In the genomic region with DNA sequence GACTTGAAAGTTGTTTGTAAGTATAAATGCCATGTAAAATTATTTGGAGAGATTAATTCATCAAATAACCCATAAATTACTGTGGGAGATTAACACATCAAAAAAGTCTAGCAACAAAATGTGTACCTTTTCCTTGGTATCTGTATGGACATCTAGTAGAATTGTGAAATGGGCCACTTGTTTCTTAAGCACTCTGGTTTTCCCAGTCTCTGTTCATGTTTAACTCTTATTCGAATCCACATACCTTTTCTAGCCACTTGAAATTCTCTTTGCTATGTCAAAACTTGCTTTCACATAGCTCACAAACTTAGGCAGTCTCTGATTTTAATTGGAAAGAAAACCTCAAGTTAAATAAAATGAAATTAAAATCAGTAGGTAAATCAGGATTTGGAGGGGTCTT, we compare ENCODE assay signal across 39 cellular contexts.
"Had no signal": no experiment of that assay in that cellular context is flagged by ENCODE, and none has a peak within 500 bp of the region (broad histone marks: within the 10 kb centered on the region; RNA-seq: fewer than 3 reads in every experiment).

No MANE protein-coding gene starts in this region.

- H3K36me3 ChIP-seq: adrenal gland, ascending aorta, brain microvascular endothelial cell, breast epithelium, cardiac muscle cell had no signal

- ATAC-seq: activated naive CD4-positive, alpha-beta T cell treated with anti-CD3 and anti-CD28 coated beads, Interleukin-2, amount 50 U/mL, for 72 hours; activated naive CD8-positive, alpha-beta T cell treated with anti-CD3 and anti-CD28 coated beads, Interleukin-2, amount 50 U/mL, for 24 hours; activated T-cell treated with anti-CD3 and anti-CD28 coated beads, Interleukin-2, amount 50 U/mL, for 4 hours; activated T-cell treated with anti-CD3 and anti-CD28 coated beads, Interleukin-2, amount 50 U/mL, for 72 hours; activated T-helper 17 cell treated with anti-CD3 and anti-CD28 coated beads, Interleukin-2, amount 50 U/mL, for 72 hours; body of pancreas had no signal

- H3K4me3 Mint-ChIP-seq: activated naive CD4-positive, alpha-beta T cell treated with anti-CD3 and anti-CD28 coated beads for 36 hours; activated naive CD4-positive, alpha-beta T cell treated with anti-CD3 and anti-CD28 coated beads, Interleukin-2, amount 10 ng/mL, durations not matched to agents 7 days and 5 days; activated naive CD4-positive, alpha-beta T cell treated with anti-CD3 and anti-CD28 coated beads, Interleukin-2, amount 50 U/mL, for 24 hours; activated naive CD8-positive, alpha-beta T cell; activated naive CD8-positive, alpha-beta T cell treated with anti-CD3 and anti-CD28 coated beads for 36 hours; activated naive CD8-positive, alpha-beta T cell treated with anti-CD3 and anti-CD28 coated beads, Interleukin-2, amount 10 ng/mL, durations not matched to agents 7 days and 5 days; activated naive CD8-positive, alpha-beta T cell treated with anti-CD3 and anti-CD28 coated beads, Interleukin-2, amount 50 U/mL, for 24 hours; activated T-cell treated with anti-CD3 and anti-CD28 coated beads, Interleukin-2, amount 50 U/mL, for 24 hours; activated T-cell treated with anti-CD3 and anti-CD28 coated beads, Interleukin-2, amount 50 U/mL, for 4 hours; activated T-cell treated with anti-CD3 and anti-CD28 coated beads, Interleukin-2, amount 50 U/mL, for 72 hours; activated T-helper 1 cell treated with anti-CD3 and anti-CD28 coated beads, Interleukin-12 subunit alpha, Interleukin-12 subunit beta, Interleukin-2, Interleukin-4 antibody, amounts not matched to agents 30 ng/mL and 10 ng/mL and 1 ng/mL, durations not matched to agents 14 hours and 24 hours and 36 hours; activated T-helper 17 cell treated with anti-CD3 and anti-CD28 coated beads, Interleukin-2, amount 50 U/mL, for 72 hours; brain; central memory CD8-positive, alpha-beta T cell had no signal

- DNase-seq: activated effector memory CD4-positive, alpha-beta T cell treated with anti-CD3 and anti-CD28 coated beads, Interleukin-2, amount 50 U/mL, for 16 hours; activated effector memory CD4-positive, alpha-beta T cell treated with Interleukin-2 at 50 U/mL for 16 hours; activated gamma-delta T cell; activated gamma-delta T cell treated with Interleukin-2 at 50 U/mL for 16 hours; activated naive CD4-positive, alpha-beta T cell; activated naive CD4-positive, alpha-beta T cell treated with anti-CD3 and anti-CD28 coated beads for 36 hours; activated naive CD4-positive, alpha-beta T cell treated with anti-CD3 and anti-CD28 coated beads, Interleukin-2, amount 10 ng/mL, durations not matched to agents 7 days and 5 days; activated naive CD4-positive, alpha-beta T cell treated with anti-CD3 and anti-CD28 coated beads, Interleukin-2, amount 50 U/mL, for 16 hours; activated naive CD4-positive, alpha-beta T cell treated with Interleukin-2 at 50 U/mL for 16 hours; activated naive CD8-positive, alpha-beta T cell treated with anti-CD3 and anti-CD28 coated beads for 36 hours; activated naive CD8-positive, alpha-beta T cell treated with anti-CD3 and anti-CD28 coated beads, Interleukin-2, amount 10 ng/mL, durations not matched to agents 7 days and 5 days; activated naive CD8-positive, alpha-beta T cell treated with anti-CD3 and anti-CD28 coated beads, Interleukin-2, amount 50 U/mL, for 24 hours; activated T-cell treated with anti-CD3 and anti-CD28 coated beads for 4 hours; activated T-cell treated with anti-CD3 and anti-CD28 coated beads, Interleukin-2, amount 50 U/mL, for 1 hour; activated T-cell treated with anti-CD3 and anti-CD28 coated beads, Interleukin-2, amount 50 U/mL, for 24 hours; activated T-cell treated with anti-CD3 and anti-CD28 coated beads, Interleukin-2, amount 50 U/mL, for 4 hours; activated T-cell treated with anti-CD3 and anti-CD28 coated beads, Interleukin-2, amount 50 U/mL, for 48 hours; activated T-cell treated with anti-CD3 and anti-CD28 coated beads, Interleukin-2, amount 50 U/mL, for 72 hours; adrenal gland; amniotic stem cell; amygdala; anterior cingulate cortex; aorta; body of pancreas; brain microvascular endothelial cell; caudate nucleus; central memory CD4-positive, alpha-beta T cell; cerebellar nuclear complex had no signal

- H3K4me3 ChIP-seq: adrenal gland, ascending aorta, body of pancreas, breast epithelium, cardiac muscle cell had no signal

- H3K4me1 ChIP-seq: adrenal gland, ascending aorta, body of pancreas, breast epithelium had no signal

- H3K4me1 Mint-ChIP-seq: activated naive CD4-positive, alpha-beta T cell treated with anti-CD3 and anti-CD28 coated beads, Interleukin-2, amount 10 ng/mL, durations not matched to agents 7 days and 5 days; activated naive CD4-positive, alpha-beta T cell treated with anti-CD3 and anti-CD28 coated beads, Interleukin-2, amount 50 U/mL, for 24 hours; activated naive CD8-positive, alpha-beta T cell treated with anti-CD3 and anti-CD28 coated beads for 36 hours; activated naive CD8-positive, alpha-beta T cell treated with anti-CD3 and anti-CD28 coated beads, Interleukin-2, amount 10 ng/mL, durations not matched to agents 7 days and 5 days; activated naive CD8-positive, alpha-beta T cell treated with anti-CD3 and anti-CD28 coated beads, Interleukin-2, amount 50 U/mL, for 24 hours; activated T-helper 17 cell treated with anti-CD3 and anti-CD28 coated beads, Interleukin-2, amount 50 U/mL, for 72 hours; brain; central memory CD8-positive, alpha-beta T cell had no signal

- H3K27ac Mint-ChIP-seq: activated naive CD4-positive, alpha-beta T cell treated with anti-CD3 and anti-CD28 coated beads for 36 hours; activated naive CD4-positive, alpha-beta T cell treated with anti-CD3 and anti-CD28 coated beads, Interleukin-2, amount 10 ng/mL, durations not matched to agents 7 days and 5 days; activated naive CD4-positive, alpha-beta T cell treated with anti-CD3 and anti-CD28 coated beads, Interleukin-2, amount 50 U/mL, for 24 hours; activated naive CD4-positive, alpha-beta T cell treated with anti-CD3 and anti-CD28 coated beads, Interleukin-2, amount 50 U/mL, for 72 hours; activated naive CD8-positive, alpha-beta T cell; activated naive CD8-positive, alpha-beta T cell treated with anti-CD3 and anti-CD28 coated beads for 36 hours; activated naive CD8-positive, alpha-beta T cell treated with anti-CD3 and anti-CD28 coated beads, Interleukin-2, amount 10 ng/mL, durations not matched to agents 7 days and 5 days; activated naive CD8-positive, alpha-beta T cell treated with anti-CD3 and anti-CD28 coated beads, Interleukin-2, amount 50 U/mL, for 24 hours; activated T-cell treated with anti-CD3 and anti-CD28 coated beads, Interleukin-2, amount 50 U/mL, for 24 hours; activated T-cell treated with anti-CD3 and anti-CD28 coated beads, Interleukin-2, amount 50 U/mL, for 72 hours; activated T-helper 1 cell treated with anti-CD3 and anti-CD28 coated beads, Interleukin-12 subunit alpha, Interleukin-12 subunit beta, Interleukin-2, Interleukin-4 antibody, amounts not matched to agents 30 ng/mL and 10 ng/mL and 1 ng/mL, durations not matched to agents 14 hours and 24 hours and 36 hours; activated T-helper 17 cell treated with anti-CD3 and anti-CD28 coated beads, Interleukin-2, amount 50 U/mL, for 72 hours; activated T-helper 2 cell treated with anti-CD3 and anti-CD28 coated beads, Interferon-gamma antibody, Interleukin-2, Interleukin-4, amounts not matched to agents 10 μg/mL and 5 μg/mL and 100 μg/mL, durations not matched to agents 14 hours and 24 hours and 36 hours; brain had no signal

- H3K27ac ChIP-seq: adrenal gland, ascending aorta, body of pancreas, brain microvascular endothelial cell, breast epithelium, cardiac muscle cell had no signal

- H3K36me3 Mint-ChIP-seq: activated naive CD4-positive, alpha-beta T cell treated with anti-CD3 and anti-CD28 coated beads, Interleukin-2, amount 10 ng/mL, durations not matched to agents 7 days and 5 days; activated naive CD4-positive, alpha-beta T cell treated with anti-CD3 and anti-CD28 coated beads, Interleukin-2, amount 50 U/mL, for 24 hours; activated naive CD4-positive, alpha-beta T cell treated with anti-CD3 and anti-CD28 coated beads, Interleukin-2, amount 50 U/mL, for 72 hours; activated naive CD8-positive, alpha-beta T cell; activated naive CD8-positive, alpha-beta T cell treated with anti-CD3 and anti-CD28 coated beads for 36 hours; activated naive CD8-positive, alpha-beta T cell treated with anti-CD3 and anti-CD28 coated beads, Interleukin-2, amount 10 ng/mL, durations not matched to agents 7 days and 5 days; brain had no signal

- H3K9me3 ChIP-seq: adrenal gland, ascending aorta, body of pancreas, breast epithelium had no signal

- H3K27me3 ChIP-seq: adrenal gland, ascending aorta, body of pancreas, brain microvascular endothelial cell, breast epithelium, cardiac muscle cell had no signal

- H3K27me3 Mint-ChIP-seq: activated naive CD4-positive, alpha-beta T cell treated with anti-CD3 and anti-CD28 coated beads, Interleukin-2, amount 10 ng/mL, durations not matched to agents 7 days and 5 days; activated naive CD4-positive, alpha-beta T cell treated with anti-CD3 and anti-CD28 coated beads, Interleukin-2, amount 50 U/mL, for 24 hours; activated naive CD8-positive, alpha-beta T cell; activated naive CD8-positive, alpha-beta T cell treated with anti-CD3 and anti-CD28 coated beads, Interleukin-2, amount 10 ng/mL, durations not matched to agents 7 days and 5 days; activated naive CD8-positive, alpha-beta T cell treated with anti-CD3 and anti-CD28 coated beads, Interleukin-2, amount 50 U/mL, for 24 hours; activated T-cell treated with anti-CD3 and anti-CD28 coated beads, Interleukin-2, amount 50 U/mL, for 24 hours; activated T-helper 17 cell treated with anti-CD3 and anti-CD28 coated beads, Interleukin-2, amount 50 U/mL, for 72 hours; central memory CD8-positive, alpha-beta T cell had no signal
